In genomic region chr7:22672892-22673637, GRCh38 we compare ENCODE assay signal across 10 cellular contexts. TPM values are rescaled to one million over a fixed set of nuclear protein-coding genes. Genes with fewer than 3 reads are reported as not detected.
DNase-seq lines count a peak whose midpoint lies in the region; ATAC-seq, FAIRE-seq and TF ChIP-seq lines count a peak whose summit lies in the region.
"Had no signal": no experiment of that assay in that cellular context is flagged by ENCODE, and none has a peak within 500 bp of the region (broad histone marks: within the 10 kb centered on the region; RNA-seq: fewer than 3 reads in every experiment).

No MANE protein-coding gene starts in this region.

- POLR2A ChIA-PET in A549 (lab: Yijun Ruan, JAX) = interaction anchor here (0.6 to 1.9 kb wide), 5 partner anchors 45 to 510 kb away, joined by 3 to 8 read pairs (median 4); partner anchors contain the start of gene IL6

- ATAC-seq in A549 = peak; percentile 97 to 99
- ATAC-seq in HG03066 (IDR thresholded peaks at IDR 0.05; ENCODE audit: low read depth, unreplicated experiment) = peak; percentile 76
- no peak for ATAC-seq in T-helper 17 cell

- DNase-seq in A549 (ENCODE audit: low read depth in 1 of 2, low spot score in 1 of 2) (peak; percentile 80 to 94), GM19240 (ENCODE audit: insufficient read length, low spot score) (peak; percentile 41), T-helper 17 cell (no peak), NCI-H526 treated with DMSO at 0.1 percent for 48 hours (lab: John Stamatoyannopoulos, UW) (no peak), NCI-H1105 (lab: John Stamatoyannopoulos, UW) (no peak)
- no peak for DNase-seq in stimulated activated naive CD4-positive, alpha-beta T cell (lab: John Stamatoyannopoulos, UW)
- no peak for DNase-seq in effector CD8-positive, alpha-beta T cell (lab: John Stamatoyannopoulos, UW)
- DNase-seq: foreskin melanocyte, Kasumi-1 had no signal

- TF ChIP-seq POLR2A in A549 (IDR thresholded peaks at IDR 0.05; ENCODE audit: low read length) = no peak

- no peak overlapping the region for H3K4me3 ChIP-seq in A549

- peak overlapping the region; percentile 14 for H3K27ac Mint-ChIP-seq in T-helper 17 cell

- peak; percentile 18 for FAIRE-seq in A549 (lab: Jason Lieb, UNC)

- H3K4me1 Mint-ChIP-seq in T-helper 17 cell = peaks cover 28% of the 10 kb centered on the region

- peak in 1 of 2 experiments; percentile 17; a peak in 4 of 5 replicates for TF ChIP-seq RAD21 in A549 (conservative IDR thresholded peaks at IDR 0.05 in 1 of 2, IDR thresholded peaks at IDR 0.05 in 1 of 2)

- H3K36me3 Mint-ChIP-seq in T-helper 17 cell (ENCODE audit: low read depth) = no peaks in the 10 kb centered on the region

- 15% methylated on average over 5 of the region's 6 CpGs for WGBS in A549 (ENCODE audit: missing lambda C conversion rate)

- no peak for TF ChIP-seq CTCF in A549 (IDR thresholded peaks at IDR 0.05)

- peak overlapping the region; percentile 67 to 76 for H3K27ac ChIP-seq in A549

- no peaks in the 10 kb centered on the region for H3K27me3 Mint-ChIP-seq in T-helper 17 cell

- peaks cover 41% of the 10 kb centered on the region for H3K4me1 ChIP-seq in A549

- no peak overlapping the region for H3K4me3 Mint-ChIP-seq in T-helper 17 cell

- peak; percentile 86 to 88; a peak in 4 of 5 replicates for TF ChIP-seq EP300 in A549 (IDR thresholded peaks at IDR 0.05)

- H3K4me2 ChIP-seq in A549 = peak overlapping the region; percentile 62

- CTCF ChIA-PET in A549 (lab: Yijun Ruan, JAX) = interaction anchor here (0.6 to 6.3 kb wide), 5 partner anchors 12 to 1886 kb away, joined by 3 to 57 read pairs (median 3); partner anchors contain the start of genes IL6 and SP8

- peaks cover 2% of the 10 kb centered on the region; the same call in 1 of the 3 replicates for H3K9me3 ChIP-seq in A549
- H3K9me3 ChIP-seq in T-helper 17 cell (ENCODE audit: control insufficient read depth, low read length, poor library complexity, severe bottlenecking) = no peaks in the 10 kb centered on the region

TF ChIP-seq in A549, 52 proteins besides CTCF, POLR2A, EP300 and RAD21:
- TF ChIP-seq GATA3 (IDR thresholded peaks at IDR 0.05; ENCODE audit: borderline replicate concordance) (peak; percentile 97), HMGXB4 (CRISPR knock-in tag; IDR thresholded peaks at IDR 0.05; ENCODE audit: borderline replicate concordance) (no peak), BHLHE40 (IDR thresholded peaks at IDR 0.05; ENCODE audit: low read depth, low read length) (no peak), NFE2L2 (conservative IDR thresholded peaks at IDR 0.05; ENCODE audit: low read length) (no peak), ATOH8 (CRISPR knock-in tag; IDR thresholded peaks at IDR 0.05; ENCODE audit: low read depth) (peak; percentile 96), RARB (CRISPR knock-in tag; IDR thresholded peaks at IDR 0.05) (peak; percentile 85; the same call in 1 of the 2 replicates), MAFK (IDR thresholded peaks at IDR 0.05; ENCODE audit: partially characterized antibody) (no peak), HOXB5 (CRISPR knock-in tag; IDR thresholded peaks at IDR 0.05) (no peak), CEBPB (IDR thresholded peaks at IDR 0.05) (peak; percentile 58 to 76; a peak in 3 of 4 replicates), BCL3 (IDR thresholded peaks at IDR 0.05) (peak; percentile 97), ZSCAN20 (CRISPR knock-in tag; IDR thresholded peaks at IDR 0.05) (peak; percentile 78; the same call in 1 of the 2 replicates), ZC3H11A (IDR thresholded peaks at IDR 0.05) (no peak), E2F6 (IDR thresholded peaks at IDR 0.05; ENCODE audit: borderline replicate concordance, low read depth) (no peak), FOSL2 (IDR thresholded peaks at IDR 0.05) (peak; percentile 85), FOSL2 (CRISPR knock-in tag; IDR thresholded peaks at IDR 0.05) (peak; percentile 94), JUN (IDR thresholded peaks at IDR 0.05) (peak; percentile 96 to 99), SMC3 (IDR thresholded peaks at IDR 0.05) (no peak; the same call in 2 of the 3 replicates), JUNB (IDR thresholded peaks at IDR 0.05) (peak; percentile 98), HES2 (IDR thresholded peaks at IDR 0.05) (0 out of 2 replicates have a peak, but pooled peaks have one; percentile 21), TP53 (CRISPR knock-in tag; IDR thresholded peaks at IDR 0.05) (no peak), RNF2 (IDR thresholded peaks at IDR 0.05; ENCODE audit: borderline replicate concordance, low read depth) (no peak), SREBF2 (IDR thresholded peaks at IDR 0.05) (no peak), HOXA7 (CRISPR knock-in tag; IDR thresholded peaks at IDR 0.05) (peak; percentile 48; the same call in 1 of the 2 replicates), EHF (CRISPR knock-in tag; IDR thresholded peaks at IDR 0.05) (no peak), EHMT2 (IDR thresholded peaks at IDR 0.05; ENCODE audit: low read depth) (peak; percentile 78; the same call in 1 of the 2 replicates), ZFP36 (IDR thresholded peaks at IDR 0.05; ENCODE audit: borderline replicate concordance, partially characterized antibody) (peak; percentile 93), KDM5A (IDR thresholded peaks at IDR 0.05) (no peak), MAX (IDR thresholded peaks at IDR 0.05) (peak; percentile 69; the same call in 1 of the 2 replicates), FOSB (CRISPR knock-in tag; IDR thresholded peaks at IDR 0.05) (0 out of 2 replicates have a peak, but pooled peaks have one; percentile 16), MAZ (IDR thresholded peaks at IDR 0.05; ENCODE audit: borderline replicate concordance, low read depth, low read length) (no peak), FOXS1 (CRISPR knock-in tag; IDR thresholded peaks at IDR 0.05) (peak; percentile 82; the same call in 1 of the 2 replicates), CHD2 (IDR thresholded peaks at IDR 0.05; ENCODE audit: low read length, partially characterized antibody) (no peak), PHF8 (IDR thresholded peaks at IDR 0.05; ENCODE audit: borderline replicate concordance, low read depth) (no peak)

RNA-seq across cellular contexts. Expression of gene IL6, which starts 53.9 kb away (rescaled TPM):
- polyA plus RNA-seq in A549 (2011; rRNA removed) (1.3 and 2.3 TPM in 2 replicates), A549 (2017; fragmentation: RNase III; extraction: RNeasy Plus Mini Kit Qiagen cat#74134 plus additional on column Dnase treatment) (2.8 to 4.4 TPM (median 2.9 TPM) in 3 replicates)
- 0.66 and 1.6 TPM in 2 replicates for polyA plus RNA-seq in A549 (2012; cell fraction: cytosol; rRNA removed)
- 1.4 and 2.1 TPM in 2 replicates for polyA plus RNA-seq in A549 (2012; cell fraction: nucleus; rRNA removed)
- 0.73 TPM in 1 of 2 replicates, not detected in the other for polyA minus RNA-seq in A549 (2011; rRNA and poly(A)+ RNA removed)
- total RNA-seq in T-helper 17 cell = 1 to 10 TPM in 1 of 2 donors, under 1 TPM in 1; 0.57 to 1.5 TPM

Comparison
In these comparisons a context has a peak if more than half of its experiments do, and no peak if none do; other contexts are left out.
1. DNase-seq: peak in A549 (2 of 2) and GM19240 (single experiment); none in T-helper 17 cell (0 of 3), stimulated activated naive CD4-positive, alpha-beta T cell (0 of 6), NCI-H526 treated with DMSO at 0.1 percent for 48 hours (single experiment), effector CD8-positive, alpha-beta T cell (single experiment) and NCI-H1105 (single experiment).